Comparison of ENCODE assay signal across 1 cellular context in the genomic region with DNA sequence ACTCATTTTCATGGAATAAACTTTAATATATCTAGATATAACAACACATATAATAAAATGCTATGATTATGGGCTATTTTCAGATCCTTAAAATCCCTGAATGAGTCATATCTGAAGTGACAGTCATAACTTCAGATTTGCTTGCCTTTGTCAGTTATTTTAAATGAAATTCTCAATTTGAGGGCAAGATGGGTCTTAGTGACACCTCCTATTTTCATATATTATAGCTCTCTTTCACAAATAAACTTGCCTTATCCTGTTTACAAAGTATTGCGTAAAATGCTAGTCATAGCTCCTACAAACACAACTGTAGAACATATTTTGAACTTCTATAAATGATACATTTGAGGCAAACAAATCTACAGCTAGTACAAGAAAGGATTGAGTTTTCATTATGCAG.
TF ChIP-seq lines count a peak whose summit lies in the region.

No MANE protein-coding gene starts in this region.

TF ChIP-seq in GM12878, 131 proteins besides CTCF, POLR2A, EP300 and RAD21:
- no peak for TF ChIP-seq TBL1XR1 (IDR thresholded peaks at IDR 0.05; ENCODE audit: low read depth, low read length)
- TF ChIP-seq JUNB (IDR thresholded peaks at IDR 0.05): peak; percentile 57; the same call in 1 of the 2 replicates
